ENCODE assay signal across 6 cellular contexts in genomic region chr2:121072784-121073183, GRCh38.
"Had no signal": no experiment of that assay in that cellular context is flagged by ENCODE, and none has a peak within 500 bp of the region (broad histone marks: within the 10 kb centered on the region; RNA-seq: fewer than 3 reads in every experiment).

No MANE protein-coding gene starts in this region.

- ATAC-seq: GM23338, HCT116 had no signal

- H3K4me3 ChIP-seq: GM23338, HAP-1 had no signal

- H3K27ac ChIP-seq: KMS-11 had no signal

- H3K9me3 ChIP-seq: HAP-1 had no signal

- H3K36me3 ChIP-seq: HAP-1 had no signal

- DNase-seq: H7, KBM-7 had no signal

- H2AFZ ChIP-seq: GM23338 had no signal

- H3K9ac ChIP-seq: KMS-11 had no signal

- H3K4me2 ChIP-seq: GM23338, KMS-11 had no signal
